17 cellular contexts compared by ENCODE assay signal in genomic region chr2:235319095-235319494, GRCh38.
DNase-seq lines count a peak whose midpoint lies in the region; ATAC-seq and TF ChIP-seq lines count a peak whose summit lies in the region.
"Had no signal": no experiment of that assay in that cellular context is flagged by ENCODE, and none has a peak within 500 bp of the region (broad histone marks: within the 10 kb centered on the region; RNA-seq: fewer than 3 reads in every experiment).

No MANE protein-coding gene starts in this region.

- H3K27me3 ChIP-seq in left lung (no peaks in the 10 kb centered on the region), upper lobe of right lung (no peaks in the 10 kb centered on the region)
- H3K27me3 ChIP-seq: BLaER1 had no signal

- H3K36me3 ChIP-seq in left lung: no peaks in the 10 kb centered on the region
- no peaks in the 10 kb centered on the region for H3K36me3 ChIP-seq in upper lobe of right lung
- H3K36me3 ChIP-seq: BLaER1, HAP-1 had no signal

- H3K9me3 Mint-ChIP-seq in stimulated activated effector memory CD8-positive, alpha-beta T cell treated with anti-CD3 and anti-CD28 coated beads, Interleukin-12 subunit alpha, Interleukin-12 subunit beta, amount 100 ng/mL, for 72 hours: no peaks in the 10 kb centered on the region
- H3K9me3 Mint-ChIP-seq: CD8-positive, alpha-beta T cell had no signal

- H3K27ac ChIP-seq in left lung: no peak overlapping the region
- no peak overlapping the region for H3K27ac ChIP-seq in upper lobe of right lung
- H3K27ac ChIP-seq: 22Rv1, BLaER1, C4-2B had no signal

- no peaks in the 10 kb centered on the region for H3K4me1 Mint-ChIP-seq in stimulated activated effector memory CD8-positive, alpha-beta T cell treated with anti-CD3 and anti-CD28 coated beads, Interleukin-12 subunit alpha, Interleukin-12 subunit beta, amount 100 ng/mL, for 72 hours
- H3K4me1 Mint-ChIP-seq: B cell; CD4-positive, CD25-positive, alpha-beta regulatory T cell had no signal

- no peak overlapping the region for H3K4me3 ChIP-seq in left lung
- no peak overlapping the region for H3K4me3 ChIP-seq in upper lobe of right lung
- H3K4me3 ChIP-seq: BLaER1, HAP-1 had no signal

- peak; percentile 27 for DNase-seq in NCI-H510A treated with DMSO at 0.1 percent for 48 hours (lab: John Stamatoyannopoulos, UW)
- DNase-seq in NCI-H510A (lab: John Stamatoyannopoulos, UW): no peak
- no peak for DNase-seq in left lung
- no peak for DNase-seq in upper lobe of right lung
- DNase-seq in stimulated activated effector memory CD8-positive, alpha-beta T cell treated with anti-CD3 and anti-CD28 coated beads, Interleukin-12 subunit alpha, Interleukin-12 subunit beta, amount 100 ng/mL, for 72 hours (ENCODE audit: low spot score in 2 of 2): no peak
- DNase-seq: CD4-positive, CD25-positive, alpha-beta regulatory T cell; CD8-positive, alpha-beta T cell; DMS 273 treated with DMSO at 0.1 percent for 48 hours; DND-41; GOT3; HFFc6 had no signal

- no peak overlapping the region for H3K4me3 Mint-ChIP-seq in stimulated activated effector memory CD8-positive, alpha-beta T cell treated with anti-CD3 and anti-CD28 coated beads, Interleukin-12 subunit alpha, Interleukin-12 subunit beta, amount 100 ng/mL, for 72 hours
- H3K4me3 Mint-ChIP-seq: B cell; CD4-positive, CD25-positive, alpha-beta regulatory T cell; CD8-positive, alpha-beta T cell; HFFc6 had no signal

- TF ChIP-seq CTCF in left lung (IDR thresholded peaks at IDR 0.05): no peak
- no peak for TF ChIP-seq CTCF in upper lobe of right lung (IDR thresholded peaks at IDR 0.05)

- ATAC-seq in left lung (peak; percentile 89), upper lobe of right lung (peak; percentile 45), HG02840 (IDR thresholded peaks at IDR 0.05; ENCODE audit: low FRiP score, unreplicated experiment) (no peak)
- ATAC-seq in stimulated activated effector memory CD8-positive, alpha-beta T cell treated with anti-CD3 and anti-CD28 coated beads, Interleukin-12 subunit alpha, Interleukin-12 subunit beta, amount 100 ng/mL, for 72 hours: no peak
- ATAC-seq: CD8-positive, alpha-beta T cell had no signal

- H3K9me3 ChIP-seq in left lung (no peaks in the 10 kb centered on the region), upper lobe of right lung (no peaks in the 10 kb centered on the region)
- H3K9me3 ChIP-seq: HAP-1 had no signal

- H3K27ac Mint-ChIP-seq in stimulated activated effector memory CD8-positive, alpha-beta T cell treated with anti-CD3 and anti-CD28 coated beads, Interleukin-12 subunit alpha, Interleukin-12 subunit beta, amount 100 ng/mL, for 72 hours: no peak overlapping the region
- H3K27ac Mint-ChIP-seq: B cell; CD4-positive, CD25-positive, alpha-beta regulatory T cell; CD8-positive, alpha-beta T cell; HFFc6 had no signal

- intact Hi-C loops in left lung (cut with DNase I) (no loop called here), upper lobe of right lung (cut with DNase I) (no loop called here)

- H3K4me1 ChIP-seq in left lung: no peaks in the 10 kb centered on the region
- no peaks in the 10 kb centered on the region for H3K4me1 ChIP-seq in upper lobe of right lung
- H3K4me1 ChIP-seq: BLaER1, HAP-1 had no signal

- H3K36me3 Mint-ChIP-seq in stimulated activated effector memory CD8-positive, alpha-beta T cell treated with anti-CD3 and anti-CD28 coated beads, Interleukin-12 subunit alpha, Interleukin-12 subunit beta, amount 100 ng/mL, for 72 hours: no peaks in the 10 kb centered on the region
- H3K36me3 Mint-ChIP-seq: CD4-positive, CD25-positive, alpha-beta regulatory T cell; CD8-positive, alpha-beta T cell had no signal

Comparison
In these comparisons a context has a peak if more than half of its experiments do, and no peak if none do; other contexts are left out.
1. ATAC-seq: peak in left lung (single experiment) and upper lobe of right lung (single experiment); none in HG02840 (single experiment) and stimulated activated effector memory CD8-positive, alpha-beta T cell treated with anti-CD3 and anti-CD28 coated beads, Interleukin-12 subunit alpha, Interleukin-12 subunit beta, amount 100 ng/mL, for 72 hours (single experiment).